ENCODE assay signal across 20 cellular contexts in genomic region chr18:45863469-45863868, GRCh38. TPM values are rescaled to one million over a fixed set of nuclear protein-coding genes. Genes with fewer than 3 reads are reported as not detected.
DNase-seq lines count a peak whose midpoint lies in the region; ATAC-seq and TF ChIP-seq lines count a peak whose summit lies in the region.
"Had no signal": no experiment of that assay in that cellular context is flagged by ENCODE, and none has a peak within 500 bp of the region (broad histone marks: within the 10 kb centered on the region; RNA-seq: fewer than 3 reads in every experiment).

No MANE protein-coding gene starts in this region.

- peaks cover 92% of the 10 kb centered on the region for H3K36me3 ChIP-seq in Loucy (ENCODE audit: insufficient read depth, low read length)

- H3K4me3 Mint-ChIP-seq in activated naive CD8-positive, alpha-beta T cell treated with anti-CD3 and anti-CD28 coated beads, Interleukin-2, amount 50 U/mL, for 24 hours = no peak overlapping the region
- no peak overlapping the region for H3K4me3 Mint-ChIP-seq in activated naive CD8-positive, alpha-beta T cell treated with anti-CD3 and anti-CD28 coated beads for 36 hours
- no peak overlapping the region for H3K4me3 Mint-ChIP-seq in activated T-helper 1 cell treated with anti-CD3 and anti-CD28 coated beads, Interleukin-12 subunit alpha, Interleukin-12 subunit beta, Interleukin-2, Interleukin-4 antibody, amounts not matched to agents 30 ng/mL and 10 ng/mL and 1 ng/mL, durations not matched to agents 14 hours and 24 hours and 36 hours
- H3K4me3 Mint-ChIP-seq: CD4-positive, alpha-beta T cell had no signal

- H3K4me1 ChIP-seq in Loucy (ENCODE audit: insufficient read depth, low read length, poor library complexity, severe bottlenecking) = no peaks in the 10 kb centered on the region
- H3K4me1 ChIP-seq: Peyer's patch, SJCRH30 had no signal

- no peaks in the 10 kb centered on the region for H3K27me3 ChIP-seq in Loucy (ENCODE audit: insufficient read depth, low read length, poor library complexity, severe bottlenecking)
- H3K27me3 ChIP-seq: Peyer's patch, SJCRH30 had no signal

- H3K9me3 Mint-ChIP-seq in activated naive CD8-positive, alpha-beta T cell treated with anti-CD3 and anti-CD28 coated beads, Interleukin-2, amount 50 U/mL, for 24 hours = no peaks in the 10 kb centered on the region
- peaks cover 4% of the 10 kb centered on the region for H3K9me3 Mint-ChIP-seq in activated naive CD8-positive, alpha-beta T cell treated with anti-CD3 and anti-CD28 coated beads for 36 hours
- H3K9me3 Mint-ChIP-seq in activated T-helper 1 cell treated with anti-CD3 and anti-CD28 coated beads, Interleukin-12 subunit alpha, Interleukin-12 subunit beta, Interleukin-2, Interleukin-4 antibody, amounts not matched to agents 30 ng/mL and 10 ng/mL and 1 ng/mL, durations not matched to agents 14 hours and 24 hours and 36 hours = no peaks in the 10 kb centered on the region
- H3K9me3 Mint-ChIP-seq: CD4-positive, alpha-beta T cell had no signal

- H3K4me2 ChIP-seq in Loucy (ENCODE audit: low read depth, low read length, poor library complexity, severe bottlenecking) = no peak overlapping the region

- H4K20me1 ChIP-seq in Loucy (ENCODE audit: insufficient read depth, low read length, poor library complexity, severe bottlenecking) = no peaks in the 10 kb centered on the region

- H3K4me3 ChIP-seq in Loucy (ENCODE audit: low read length, poor library complexity, severe bottlenecking) = no peak overlapping the region
- H3K4me3 ChIP-seq: K562, Peyer's patch, SJCRH30 had no signal

- peak; percentile 61 for ATAC-seq in activated naive CD8-positive, alpha-beta T cell treated with anti-CD3 and anti-CD28 coated beads, Interleukin-2, amount 50 U/mL, for 24 hours
- ATAC-seq: K562 had no signal

- H3F3A ChIP-seq in Loucy (ENCODE audit: low read depth) = no peaks in the 10 kb centered on the region

- no peaks in the 10 kb centered on the region for H3K9me3 ChIP-seq in Loucy (ENCODE audit: insufficient read depth, low read depth, low read length)
- H3K9me3 ChIP-seq: Peyer's patch, SJCRH30 had no signal

- H3K27me3 Mint-ChIP-seq in activated naive CD8-positive, alpha-beta T cell treated with anti-CD3 and anti-CD28 coated beads, Interleukin-2, amount 50 U/mL, for 24 hours = no peaks in the 10 kb centered on the region
- H3K27me3 Mint-ChIP-seq in activated naive CD8-positive, alpha-beta T cell treated with anti-CD3 and anti-CD28 coated beads for 36 hours = no peaks in the 10 kb centered on the region
- no peaks in the 10 kb centered on the region for H3K27me3 Mint-ChIP-seq in activated T-helper 1 cell treated with anti-CD3 and anti-CD28 coated beads, Interleukin-12 subunit alpha, Interleukin-12 subunit beta, Interleukin-2, Interleukin-4 antibody, amounts not matched to agents 30 ng/mL and 10 ng/mL and 1 ng/mL, durations not matched to agents 14 hours and 24 hours and 36 hours (ENCODE audit: insufficient read depth)
- H3K27me3 Mint-ChIP-seq: CD4-positive, alpha-beta T cell had no signal

- intact Hi-C loops in activated T-helper 1 cell treated with anti-CD3 and anti-CD28 coated beads, Interleukin-12 subunit alpha, Interleukin-12 subunit beta, Interleukin-2, Interleukin-4 antibody, amounts not matched to agents 30 ng/mL and 10 ng/mL and 1 ng/mL, durations not matched to agents 14 hours and 24 hours and 36 hours (cut with micrococcal nuclease) = loop anchor here (2.0 kb wide), 1 partner anchor 17 kb away; no protein-coding TSS in a partner anchor

- H3K27ac Mint-ChIP-seq in activated naive CD8-positive, alpha-beta T cell treated with anti-CD3 and anti-CD28 coated beads, Interleukin-2, amount 50 U/mL, for 24 hours = peak overlapping the region; percentile 23
- H3K27ac Mint-ChIP-seq in activated naive CD8-positive, alpha-beta T cell treated with anti-CD3 and anti-CD28 coated beads for 36 hours = no peak overlapping the region
- no peak overlapping the region for H3K27ac Mint-ChIP-seq in activated T-helper 1 cell treated with anti-CD3 and anti-CD28 coated beads, Interleukin-12 subunit alpha, Interleukin-12 subunit beta, Interleukin-2, Interleukin-4 antibody, amounts not matched to agents 30 ng/mL and 10 ng/mL and 1 ng/mL, durations not matched to agents 14 hours and 24 hours and 36 hours
- H3K27ac Mint-ChIP-seq: CD4-positive, alpha-beta T cell had no signal

- no peaks in the 10 kb centered on the region for H3K79me2 ChIP-seq in Loucy (ENCODE audit: insufficient read depth, low read length)

- DNase-seq in activated naive CD8-positive, alpha-beta T cell treated with anti-CD3 and anti-CD28 coated beads, Interleukin-2, amount 50 U/mL, for 24 hours = no peak
- DNase-seq in activated naive CD8-positive, alpha-beta T cell treated with anti-CD3 and anti-CD28 coated beads for 36 hours = no peak
- DNase-seq in iris pigment epithelial cell (ENCODE audit: low read depth) (peak; percentile 61), LoVo (ENCODE audit: low spot score) (no peak), hypothalamus (lab: John Stamatoyannopoulos, UW) (no peak)
- no peak for DNase-seq in activated T-helper 1 cell treated with anti-CD3 and anti-CD28 coated beads, Interleukin-12 subunit alpha, Interleukin-12 subunit beta, Interleukin-2, Interleukin-4 antibody, amounts not matched to agents 30 ng/mL and 10 ng/mL and 1 ng/mL, durations not matched to agents 14 hours and 24 hours and 36 hours (ENCODE audit: low spot score)
- DNase-seq: CD4-positive, alpha-beta T cell; COR-L47; DMS79; NCI-H1105; NCI-H1694; NCI-H2081 treated with DMSO at 0.1 percent for 48 hours; NCI-H2171 treated with DMSO at 0.1 percent for 48 hours; NCI-H524 treated with DMSO at 0.1 percent for 48 hours; NCI-H82; Peyer's patch; SJCRH30 had no signal

- no peak overlapping the region for H2AFZ ChIP-seq in Loucy (ENCODE audit: low read length)

- peaks cover 65% of the 10 kb centered on the region for H3K36me3 Mint-ChIP-seq in activated naive CD8-positive, alpha-beta T cell treated with anti-CD3 and anti-CD28 coated beads, Interleukin-2, amount 50 U/mL, for 24 hours (ENCODE audit: low read depth)
- H3K36me3 Mint-ChIP-seq in activated naive CD8-positive, alpha-beta T cell treated with anti-CD3 and anti-CD28 coated beads for 36 hours = peaks cover 50% of the 10 kb centered on the region
- H3K36me3 Mint-ChIP-seq in activated T-helper 1 cell treated with anti-CD3 and anti-CD28 coated beads, Interleukin-12 subunit alpha, Interleukin-12 subunit beta, Interleukin-2, Interleukin-4 antibody, amounts not matched to agents 30 ng/mL and 10 ng/mL and 1 ng/mL, durations not matched to agents 14 hours and 24 hours and 36 hours (ENCODE audit: low read depth) = peaks cover 63% of the 10 kb centered on the region

- no peaks in the 10 kb centered on the region for H3K9me2 ChIP-seq in Loucy (replicated peaks; ENCODE audit: low read depth, low read length)

- peaks cover 7% of the 10 kb centered on the region for H3K4me1 Mint-ChIP-seq in activated naive CD8-positive, alpha-beta T cell treated with anti-CD3 and anti-CD28 coated beads, Interleukin-2, amount 50 U/mL, for 24 hours
- peaks cover 8% of the 10 kb centered on the region for H3K4me1 Mint-ChIP-seq in activated naive CD8-positive, alpha-beta T cell treated with anti-CD3 and anti-CD28 coated beads for 36 hours
- H3K4me1 Mint-ChIP-seq in activated T-helper 1 cell treated with anti-CD3 and anti-CD28 coated beads, Interleukin-12 subunit alpha, Interleukin-12 subunit beta, Interleukin-2, Interleukin-4 antibody, amounts not matched to agents 30 ng/mL and 10 ng/mL and 1 ng/mL, durations not matched to agents 14 hours and 24 hours and 36 hours (ENCODE audit: low read depth) = peaks cover 7% of the 10 kb centered on the region

- TF ChIP-seq CTCF in Loucy (conservative IDR thresholded peaks at IDR 0.05; ENCODE audit: low read length) = peak; percentile 21; the same call in 1 of the 2 replicates

- H3K9ac ChIP-seq in Loucy (ENCODE audit: low read depth, low read length, poor library complexity, severe bottlenecking) = no peak overlapping the region

RNA-seq across cellular contexts. Expression of gene SIGLEC15, which starts 38.0 kb away (rescaled TPM):
- total RNA-seq in activated naive CD8-positive, alpha-beta T cell treated with anti-CD3 and anti-CD28 coated beads for 36 hours = not detected
- total RNA-seq in activated T-helper 1 cell treated with anti-CD3 and anti-CD28 coated beads, Interleukin-12 subunit alpha, Interleukin-12 subunit beta, Interleukin-2, Interleukin-4 antibody, amounts not matched to agents 30 ng/mL and 10 ng/mL and 1 ng/mL, durations not matched to agents 14 hours and 24 hours and 36 hours = not detected in 2 replicates
- total RNA-seq: CD4-positive, alpha-beta T cell; K562; OCI-LY7 had no signal
